In the genomic region with DNA sequence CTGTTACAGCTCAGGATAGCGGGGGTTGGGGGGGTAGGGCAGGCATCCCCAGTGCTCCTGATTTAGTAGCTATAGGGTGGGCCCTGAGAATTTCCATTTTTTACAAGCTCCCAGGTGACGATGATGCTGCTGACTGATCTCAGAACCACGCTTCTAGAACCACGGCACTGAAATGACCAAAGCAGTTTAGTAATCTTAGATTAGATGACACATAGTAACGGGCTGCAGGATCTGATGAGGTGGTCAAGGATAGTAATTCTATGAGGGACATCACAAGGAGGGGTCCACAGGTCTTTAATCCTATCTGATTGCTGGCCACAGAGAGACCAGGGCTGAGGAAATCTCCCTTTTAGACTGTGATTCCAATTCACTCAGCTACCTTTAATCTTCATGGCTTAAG, we compare ENCODE assay signal across 39 cellular contexts.
"Had no signal": no experiment of that assay in that cellular context is flagged by ENCODE, and none has a peak within 500 bp of the region (broad histone marks: within the 10 kb centered on the region; RNA-seq: fewer than 3 reads in every experiment).

No MANE protein-coding gene starts in this region.

- H3K9me3 ChIP-seq: adrenal gland, ascending aorta, body of pancreas, breast epithelium had no signal

- H3K4me3 ChIP-seq: adrenal gland, ascending aorta, body of pancreas, breast epithelium, cardiac muscle cell had no signal

- ATAC-seq: activated naive CD4-positive, alpha-beta T cell treated with anti-CD3 and anti-CD28 coated beads, Interleukin-2, amount 50 U/mL, for 72 hours; activated naive CD8-positive, alpha-beta T cell treated with anti-CD3 and anti-CD28 coated beads, Interleukin-2, amount 50 U/mL, for 24 hours; activated T-cell treated with anti-CD3 and anti-CD28 coated beads, Interleukin-2, amount 50 U/mL, for 4 hours; body of pancreas had no signal

- H3K4me1 Mint-ChIP-seq: activated naive CD8-positive, alpha-beta T cell treated with anti-CD3 and anti-CD28 coated beads for 36 hours; activated naive CD8-positive, alpha-beta T cell treated with anti-CD3 and anti-CD28 coated beads, Interleukin-2, amount 10 ng/mL, durations not matched to agents 7 days and 5 days; activated naive CD8-positive, alpha-beta T cell treated with anti-CD3 and anti-CD28 coated beads, Interleukin-2, amount 50 U/mL, for 24 hours had no signal

- H3K27me3 ChIP-seq: adrenal gland, ascending aorta, body of pancreas, brain microvascular endothelial cell, breast epithelium, cardiac muscle cell had no signal

- H3K27ac Mint-ChIP-seq: activated naive CD4-positive, alpha-beta T cell treated with anti-CD3 and anti-CD28 coated beads for 36 hours; activated naive CD4-positive, alpha-beta T cell treated with anti-CD3 and anti-CD28 coated beads, Interleukin-2, amount 10 ng/mL, durations not matched to agents 7 days and 5 days; activated naive CD4-positive, alpha-beta T cell treated with anti-CD3 and anti-CD28 coated beads, Interleukin-2, amount 50 U/mL, for 24 hours; activated naive CD4-positive, alpha-beta T cell treated with anti-CD3 and anti-CD28 coated beads, Interleukin-2, amount 50 U/mL, for 72 hours; activated naive CD8-positive, alpha-beta T cell; activated naive CD8-positive, alpha-beta T cell treated with anti-CD3 and anti-CD28 coated beads for 36 hours; activated naive CD8-positive, alpha-beta T cell treated with anti-CD3 and anti-CD28 coated beads, Interleukin-2, amount 10 ng/mL, durations not matched to agents 7 days and 5 days; activated naive CD8-positive, alpha-beta T cell treated with anti-CD3 and anti-CD28 coated beads, Interleukin-2, amount 50 U/mL, for 24 hours; activated T-cell treated with anti-CD3 and anti-CD28 coated beads, Interleukin-2, amount 50 U/mL, for 24 hours; activated T-cell treated with anti-CD3 and anti-CD28 coated beads, Interleukin-2, amount 50 U/mL, for 72 hours; activated T-helper 1 cell treated with anti-CD3 and anti-CD28 coated beads, Interleukin-12 subunit alpha, Interleukin-12 subunit beta, Interleukin-2, Interleukin-4 antibody, amounts not matched to agents 30 ng/mL and 10 ng/mL and 1 ng/mL, durations not matched to agents 14 hours and 24 hours and 36 hours; activated T-helper 2 cell treated with anti-CD3 and anti-CD28 coated beads, Interferon-gamma antibody, Interleukin-2, Interleukin-4, amounts not matched to agents 10 μg/mL and 5 μg/mL and 100 μg/mL, durations not matched to agents 14 hours and 24 hours and 36 hours; brain had no signal

- H3K27me3 Mint-ChIP-seq: activated naive CD4-positive, alpha-beta T cell treated with anti-CD3 and anti-CD28 coated beads, Interleukin-2, amount 50 U/mL, for 24 hours; activated naive CD8-positive, alpha-beta T cell; activated naive CD8-positive, alpha-beta T cell treated with anti-CD3 and anti-CD28 coated beads for 36 hours; activated naive CD8-positive, alpha-beta T cell treated with anti-CD3 and anti-CD28 coated beads, Interleukin-2, amount 10 ng/mL, durations not matched to agents 7 days and 5 days; activated naive CD8-positive, alpha-beta T cell treated with anti-CD3 and anti-CD28 coated beads, Interleukin-2, amount 50 U/mL, for 24 hours; activated T-cell treated with anti-CD3 and anti-CD28 coated beads, Interleukin-2, amount 50 U/mL, for 24 hours; central memory CD8-positive, alpha-beta T cell had no signal

- FAIRE-seq: astrocyte, bronchial epithelial cell had no signal

- DNase-seq: activated effector memory CD4-positive, alpha-beta T cell treated with anti-CD3 and anti-CD28 coated beads, Interleukin-2, amount 50 U/mL, for 16 hours; activated effector memory CD4-positive, alpha-beta T cell treated with Interleukin-2 at 50 U/mL for 16 hours; activated gamma-delta T cell; activated gamma-delta T cell treated with Interleukin-2 at 50 U/mL for 16 hours; activated naive CD4-positive, alpha-beta T cell; activated naive CD4-positive, alpha-beta T cell treated with anti-CD3 and anti-CD28 coated beads for 36 hours; activated naive CD4-positive, alpha-beta T cell treated with anti-CD3 and anti-CD28 coated beads, Interleukin-2, amount 10 ng/mL, durations not matched to agents 7 days and 5 days; activated naive CD4-positive, alpha-beta T cell treated with anti-CD3 and anti-CD28 coated beads, Interleukin-2, amount 50 U/mL, for 16 hours; activated naive CD4-positive, alpha-beta T cell treated with Interleukin-2 at 50 U/mL for 16 hours; activated naive CD8-positive, alpha-beta T cell treated with anti-CD3 and anti-CD28 coated beads for 36 hours; activated naive CD8-positive, alpha-beta T cell treated with anti-CD3 and anti-CD28 coated beads, Interleukin-2, amount 10 ng/mL, durations not matched to agents 7 days and 5 days; activated naive CD8-positive, alpha-beta T cell treated with anti-CD3 and anti-CD28 coated beads, Interleukin-2, amount 50 U/mL, for 24 hours; activated T-cell treated with anti-CD3 and anti-CD28 coated beads, Interleukin-2, amount 50 U/mL, for 1 hour; activated T-cell treated with anti-CD3 and anti-CD28 coated beads, Interleukin-2, amount 50 U/mL, for 24 hours; activated T-cell treated with anti-CD3 and anti-CD28 coated beads, Interleukin-2, amount 50 U/mL, for 4 hours; activated T-cell treated with anti-CD3 and anti-CD28 coated beads, Interleukin-2, amount 50 U/mL, for 48 hours; adrenal gland; amniotic stem cell; amygdala; anterior cingulate cortex; aorta; body of pancreas; brain microvascular endothelial cell; caudate nucleus; central memory CD4-positive, alpha-beta T cell; cerebellar nuclear complex had no signal

- H3K9me3 Mint-ChIP-seq: activated naive CD4-positive, alpha-beta T cell treated with anti-CD3 and anti-CD28 coated beads, Interleukin-2, amount 50 U/mL, for 72 hours; central memory CD8-positive, alpha-beta T cell had no signal

- H3K27ac ChIP-seq: adrenal gland, ascending aorta, body of pancreas, brain microvascular endothelial cell, breast epithelium, cardiac muscle cell had no signal

- H3K36me3 ChIP-seq: adrenal gland, ascending aorta, brain microvascular endothelial cell, breast epithelium, cardiac muscle cell had no signal

- H3K4me3 Mint-ChIP-seq: activated naive CD4-positive, alpha-beta T cell treated with anti-CD3 and anti-CD28 coated beads for 36 hours; activated naive CD4-positive, alpha-beta T cell treated with anti-CD3 and anti-CD28 coated beads, Interleukin-2, amount 10 ng/mL, durations not matched to agents 7 days and 5 days; activated naive CD4-positive, alpha-beta T cell treated with anti-CD3 and anti-CD28 coated beads, Interleukin-2, amount 50 U/mL, for 24 hours; activated naive CD8-positive, alpha-beta T cell; activated naive CD8-positive, alpha-beta T cell treated with anti-CD3 and anti-CD28 coated beads for 36 hours; activated naive CD8-positive, alpha-beta T cell treated with anti-CD3 and anti-CD28 coated beads, Interleukin-2, amount 10 ng/mL, durations not matched to agents 7 days and 5 days; activated naive CD8-positive, alpha-beta T cell treated with anti-CD3 and anti-CD28 coated beads, Interleukin-2, amount 50 U/mL, for 24 hours; activated T-cell treated with anti-CD3 and anti-CD28 coated beads, Interleukin-2, amount 50 U/mL, for 24 hours; activated T-cell treated with anti-CD3 and anti-CD28 coated beads, Interleukin-2, amount 50 U/mL, for 4 hours; activated T-cell treated with anti-CD3 and anti-CD28 coated beads, Interleukin-2, amount 50 U/mL, for 72 hours; activated T-helper 1 cell treated with anti-CD3 and anti-CD28 coated beads, Interleukin-12 subunit alpha, Interleukin-12 subunit beta, Interleukin-2, Interleukin-4 antibody, amounts not matched to agents 30 ng/mL and 10 ng/mL and 1 ng/mL, durations not matched to agents 14 hours and 24 hours and 36 hours; brain; central memory CD8-positive, alpha-beta T cell had no signal

- H3K4me1 ChIP-seq: adrenal gland, body of pancreas, breast epithelium had no signal
